Comparison of ENCODE assay signal across 24 cellular contexts in genomic region chr5:93956006-93956405, GRCh38.
"Had no signal": no experiment of that assay in that cellular context is flagged by ENCODE, and none has a peak within 500 bp of the region (broad histone marks: within the 10 kb centered on the region; RNA-seq: fewer than 3 reads in every experiment).

No MANE protein-coding gene starts in this region.

- H3K36me3 ChIP-seq: neural progenitor cell, pancreas, right lobe of liver, sigmoid colon, thoracic aorta, thyroid gland, upper lobe of right lung, uterus had no signal

- ATAC-seq: naive thymus-derived CD4-positive, alpha-beta T cell; natural killer cell; pancreas; psoas muscle; right cardiac atrium; right lobe of liver; stimulated activated effector memory CD8-positive, alpha-beta T cell treated with anti-CD3 and anti-CD28 coated beads, Interleukin-12 subunit alpha, Interleukin-12 subunit beta, amount 100 ng/mL, for 72 hours; stimulated activated naive B cell treated with anti-CD40 and anti-IgM and Interleukin-4, amounts not matched to agents 10 μg/mL and 1 μg/mL and 100 μg/mL, for 72 hours; upper lobe of right lung had no signal

- H2AFZ ChIP-seq: neural progenitor cell had no signal

- H3K4me3 ChIP-seq: neural progenitor cell, pancreas, psoas muscle, right lobe of liver, sigmoid colon, stomach, thoracic aorta, thyroid gland, tibial nerve, upper lobe of right lung, uterus had no signal

- H3K27ac ChIP-seq: neural progenitor cell, pancreas, psoas muscle, right lobe of liver, sigmoid colon, stomach, thoracic aorta, thyroid gland, tibial nerve, upper lobe of right lung, uterus had no signal

- H3K9me3 ChIP-seq: pancreas, psoas muscle, right lobe of liver, sigmoid colon, stomach, thoracic aorta, thyroid gland, tibial nerve, upper lobe of right lung, uterus had no signal

- H3K4me1 ChIP-seq: neural progenitor cell, pancreas, psoas muscle, right lobe of liver, sigmoid colon, stomach, thyroid gland, tibial nerve, upper lobe of right lung, uterus had no signal

- H3K27me3 ChIP-seq: neural progenitor cell, pancreas, right lobe of liver, sigmoid colon, stomach, thyroid gland, tibial nerve, upper lobe of right lung, uterus had no signal

- H3K4me2 ChIP-seq: neural progenitor cell had no signal

- H3K9ac ChIP-seq: neural progenitor cell had no signal

- DNase-seq: naive thymus-derived CD4-positive, alpha-beta T cell; natural killer cell; occipital lobe; pancreas; posterior cingulate gyrus; psoas muscle; right cardiac atrium; right lobe of liver; sigmoid colon; small intestine; stimulated activated CD4-positive, alpha-beta T cell treated with anti-CD3 and anti-CD28 coated beads, Interleukin-15, amount 100 ng/mL, for 24 hours; stimulated activated CD4-positive, alpha-beta T cell treated with anti-CD3 and anti-CD28 coated beads, Interleukin-2, amount 100 ng/mL, for 24 hours; stimulated activated CD4-positive, alpha-beta T cell treated with anti-CD3 and anti-CD28 coated beads, Interleukin-2, amount 100 ng/mL, for 48 hours; stimulated activated CD4-positive, alpha-beta T cell treated with anti-CD3 and anti-CD28 coated beads, Interleukin-4, amount 100 ng/mL, for 24 hours; stimulated activated naive B cell treated with anti-CD40 and anti-IgM and Interleukin-4, amounts not matched to agents 10 μg/mL and 1 μg/mL and 100 μg/mL, for 72 hours; stimulated activated naive CD4-positive, alpha-beta T cell treated with Interleukin-2 at 50 U/mL for 16 hours; stomach; thyroid gland; upper lobe of right lung; uterus had no signal

- FAIRE-seq: pancreas had no signal
